ENCODE assay signal across 8 cellular contexts in genomic region chr19:40714519-40715299, GRCh38. TPM values are rescaled to one million over a fixed set of nuclear protein-coding genes. Genes with fewer than 3 reads are reported as not detected.
DNase-seq lines count a peak whose midpoint lies in the region; ATAC-seq, FAIRE-seq and TF ChIP-seq lines count a peak whose summit lies in the region.

No MANE protein-coding gene starts in this region.

- H3K27ac ChIP-seq in A549 (peak overlapping the region; percentile 88 to 93), smooth muscle cell (ENCODE audit: low read depth) (peak overlapping the region; percentile 98)

- peak overlapping the region; percentile 5 for H2AFZ ChIP-seq in smooth muscle cell (ENCODE audit: low read depth)

- POLR2A ChIA-PET in A549 (lab: Yijun Ruan, JAX) (interaction anchor here (1.0 kb wide), 1 partner anchor 24 kb away, joined by 4 read pairs; the partner anchor contains the start of gene NUMBL), activated B cell treated with CpG ODN at 0.5 μM for 24 hours (lab: Charles Lee) (interaction anchor here (1.2 kb wide), 1 partner anchor 64 kb away, joined by 7 read pairs; no protein-coding TSS in a partner anchor)

- peaks cover 16% of the 10 kb centered on the region for H3F3A ChIP-seq in smooth muscle cell (ENCODE audit: low read depth)

- H3K36me3 ChIP-seq in bronchial epithelial cell (ENCODE audit: control insufficient read depth, insufficient read depth, low read length) (peaks cover 6% of the 10 kb centered on the region), smooth muscle cell (ENCODE audit: low read depth) (no peaks in the 10 kb centered on the region)

- no peaks in the 10 kb centered on the region for H3K9me3 Mint-ChIP-seq in activated B cell treated with CpG ODN at 0.5 μM for 24 hours

- no peak for TF ChIP-seq RAD21 in A549 (conservative IDR thresholded peaks at IDR 0.05 in 1 of 2, IDR thresholded peaks at IDR 0.05 in 1 of 2)

- H4K20me1 ChIP-seq in smooth muscle cell (ENCODE audit: low read depth): peaks cover 5% of the 10 kb centered on the region

- H3K79me2 ChIP-seq in smooth muscle cell (ENCODE audit: low read depth): peaks cover 25% of the 10 kb centered on the region

- peak; percentile 85 for FAIRE-seq in A549 (lab: Jason Lieb, UNC)
- FAIRE-seq in bronchial epithelial cell (lab: Jason Lieb, UNC): no peak

- DNase-seq in A549 (ENCODE audit: low read depth in 1 of 2, low spot score in 1 of 2): peak; percentile 97 to 99
- peak; percentile 84 for DNase-seq in NCI-H2196 treated with DMSO at 0.1 percent for 48 hours (lab: John Stamatoyannopoulos, UW; ENCODE audit: unreplicated experiment)
- peak; percentile 90 for DNase-seq in activated B cell treated with CpG ODN at 0.5 μM for 24 hours
- peak; percentile 83 for DNase-seq in bronchial epithelial cell (ENCODE audit: low read depth)
- DNase-seq in inferior parietal cortex (ENCODE audit: extremely low spot score): peak; percentile 93
- DNase-seq in smooth muscle cell (lab: John Stamatoyannopoulos, UW; ENCODE audit: unreplicated experiment): peak; percentile 51

- H3K27me3 Mint-ChIP-seq in activated B cell treated with CpG ODN at 0.5 μM for 24 hours: no peaks in the 10 kb centered on the region

- TF ChIP-seq CTCF in A549 (IDR thresholded peaks at IDR 0.05): no peak
- no peak for TF ChIP-seq CTCF in activated B cell treated with CpG ODN at 0.5 μM for 24 hours (IDR thresholded peaks at IDR 0.05)
- no peak for TF ChIP-seq CTCF in bronchial epithelial cell (IDR thresholded peaks at IDR 0.05; ENCODE audit: insufficient read depth, low read length, severe bottlenecking)
- no peak for TF ChIP-seq CTCF in smooth muscle cell (IDR thresholded peaks at IDR 0.05; ENCODE audit: borderline replicate concordance, insufficient read depth, poor library complexity, severe bottlenecking)

- H3K4me1 ChIP-seq in A549 (peaks cover 25% of the 10 kb centered on the region), smooth muscle cell (ENCODE audit: low read depth) (peaks cover 6% of the 10 kb centered on the region)

- H3K36me3 Mint-ChIP-seq in activated B cell treated with CpG ODN at 0.5 μM for 24 hours (ENCODE audit: low read depth): peaks cover 34% of the 10 kb centered on the region

- ATAC-seq in A549 (peak; percentile 64 to 82), GM18867 (IDR thresholded peaks at IDR 0.05; ENCODE audit: unreplicated experiment) (peak; percentile 64), HG03103 (IDR thresholded peaks at IDR 0.05; ENCODE audit: low read depth, unreplicated experiment) (peak; percentile 60), activated B cell treated with CpG ODN at 0.5 μM for 24 hours (ENCODE audit: low read depth) (peak; percentile 70)

- TF ChIP-seq EP300 in A549 (IDR thresholded peaks at IDR 0.05): no peak

- intact Hi-C loops in activated B cell treated with CpG ODN at 0.5 μM for 24 hours (cut with micrococcal nuclease): loop anchor here (1.0 to 10.0 kb wide), 5 partner anchors 32 to 638 kb away; partner anchors contain the start of genes C19orf47, PLD3 and TGFB1

- H3K27me3 ChIP-seq in bronchial epithelial cell (ENCODE audit: control insufficient read depth, insufficient read depth, low read length) (no peaks in the 10 kb centered on the region), smooth muscle cell (ENCODE audit: low read depth) (no peaks in the 10 kb centered on the region)

- 6% methylated on average over 28 of the region's 31 CpGs for WGBS in A549 (ENCODE audit: missing lambda C conversion rate)
- 8% methylated on average over 27 of the region's 31 CpGs for WGBS in smooth muscle cell (ENCODE audit: low lambda C conversion rate)

- H3K4me3 ChIP-seq in A549: peak overlapping the region; percentile 64
- peak overlapping the region; percentile 40 for H3K4me3 ChIP-seq in bronchial epithelial cell (ENCODE audit: low read depth, low read length)
- H3K4me3 ChIP-seq in smooth muscle cell: peak overlapping the region; percentile 78

- H3K4me1 Mint-ChIP-seq in activated B cell treated with CpG ODN at 0.5 μM for 24 hours: peaks cover 51% of the 10 kb centered on the region

- H3K27ac Mint-ChIP-seq in activated B cell treated with CpG ODN at 0.5 μM for 24 hours: peak overlapping the region; percentile 95

- peak overlapping the region; percentile 90 for H3K4me3 Mint-ChIP-seq in activated B cell treated with CpG ODN at 0.5 μM for 24 hours

- CTCF ChIA-PET in A549 (lab: Yijun Ruan, JAX): interaction anchor here (0.8 to 3.5 kb wide), 4 partner anchors 8 to 105 kb away, joined by 3 to 22 read pairs (median 4); no protein-coding TSS in a partner anchor
- CTCF ChIA-PET in activated B cell treated with CpG ODN at 0.5 μM for 24 hours (lab: Charles Lee): no interaction called here

- H3K9me3 ChIP-seq in A549 (no peaks in the 10 kb centered on the region), smooth muscle cell (replicated peaks; ENCODE audit: low read depth) (no peaks in the 10 kb centered on the region)

- H3K4me2 ChIP-seq in A549 (peak overlapping the region; percentile 95), smooth muscle cell (peak overlapping the region; percentile 85)

- peak overlapping the region; percentile 81 for H3K9ac ChIP-seq in smooth muscle cell (ENCODE audit: low read depth)

- peak; percentile 41; the same call in 1 of the 2 replicates for TF ChIP-seq POLR2A in A549 (IDR thresholded peaks at IDR 0.05; ENCODE audit: low read length)

TF ChIP-seq in A549, 52 proteins besides CTCF, POLR2A, EP300 and RAD21 (continues in another document):
- TF ChIP-seq NR3C1 (IDR thresholded peaks at IDR 0.05) (no peak), MAZ (IDR thresholded peaks at IDR 0.05; ENCODE audit: borderline replicate concordance, low read depth, low read length) (peak; percentile 58; the same call in 1 of the 2 replicates), ZC3H11A (IDR thresholded peaks at IDR 0.05) (no peak), KDM5A (IDR thresholded peaks at IDR 0.05) (no peak), BCL3 (IDR thresholded peaks at IDR 0.05) (0 out of 3 replicates have a peak, but pooled peaks have one; percentile 22), ZNF302 (CRISPR knock-in tag; IDR thresholded peaks at IDR 0.05) (no peak)

RNA-seq across cellular contexts. Expression of gene COQ8B, which starts 2.0 kb away (rescaled TPM):
- polyA plus RNA-seq in A549 (2011; rRNA removed) (43.9 and 47.2 TPM in 2 replicates), A549 (2017; fragmentation: RNase III; extraction: RNeasy Plus Mini Kit Qiagen cat#74134 plus additional on column Dnase treatment) (55.3 to 64.9 TPM (median 63.6 TPM) in 3 replicates), smooth muscle cell (20.7 and 21.2 TPM in 2 replicates)
- 55.5 and 70.2 TPM in 2 replicates for polyA plus RNA-seq in A549 (2012; cell fraction: cytosol; rRNA removed)
- polyA plus RNA-seq in A549 (2012; cell fraction: nucleus; rRNA removed): 158 and 174 TPM in 2 replicates
- 55.3 TPM in 2 replicates for polyA minus RNA-seq in A549 (2011; rRNA and poly(A)+ RNA removed)
- total RNA-seq in activated B cell treated with CpG ODN at 0.5 μM for 24 hours (34.4 and 38.5 TPM in 2 replicates), bronchial epithelial cell (20.0 and 23.9 TPM in 2 replicates), smooth muscle cell (17.7 and 26.0 TPM in 2 replicates)

RNA-seq across cellular contexts. Expression of gene ITPKC, which starts 2.2 kb away (rescaled TPM):
- polyA plus RNA-seq in A549 (2011; rRNA removed) (6.5 and 8.7 TPM in 2 replicates), A549 (2017; fragmentation: RNase III; extraction: RNeasy Plus Mini Kit Qiagen cat#74134 plus additional on column Dnase treatment) (7.9 to 8.6 TPM (median 8.1 TPM) in 3 replicates), smooth muscle cell (25.0 and 31.9 TPM in 2 replicates)
- polyA plus RNA-seq in A549 (2012; cell fraction: cytosol; rRNA removed): 6.6 and 7.7 TPM in 2 replicates
- 10.7 and 10.9 TPM in 2 replicates for polyA plus RNA-seq in A549 (2012; cell fraction: nucleus; rRNA removed)
- 13.8 and 14.2 TPM in 2 replicates for polyA minus RNA-seq in A549 (2011; rRNA and poly(A)+ RNA removed)
- total RNA-seq in activated B cell treated with CpG ODN at 0.5 μM for 24 hours (13.0 and 13.3 TPM in 2 replicates), bronchial epithelial cell (26.9 and 34.7 TPM in 2 replicates), smooth muscle cell (22.0 and 24.1 TPM in 2 replicates)

RNA-seq across cellular contexts. Expression of gene NUMBL, which starts 24.3 kb away (rescaled TPM):
- polyA plus RNA-seq in A549 (2011; rRNA removed): 19.4 and 21.1 TPM in 2 replicates
- polyA plus RNA-seq in A549 (2012; cell fraction: cytosol; rRNA removed): 41.5 and 47.8 TPM in 2 replicates
- 114 and 125 TPM in 2 replicates for polyA plus RNA-seq in A549 (2012; cell fraction: nucleus; rRNA removed)
- polyA plus RNA-seq in A549 (2017; fragmentation: RNase III; extraction: RNeasy Plus Mini Kit Qiagen cat#74134 plus additional on column Dnase treatment): 26.6 to 29.7 TPM (median 28.7 TPM) in 3 replicates
- 13.8 and 13.9 TPM in 2 replicates for polyA minus RNA-seq in A549 (2011; rRNA and poly(A)+ RNA removed)
- total RNA-seq in activated B cell treated with CpG ODN at 0.5 μM for 24 hours: 4.4 and 11.8 TPM in 2 replicates
- total RNA-seq in bronchial epithelial cell: 8.4 and 12.9 TPM in 2 replicates
- total RNA-seq in smooth muscle cell: 30.5 and 53.6 TPM in 2 replicates
- polyA plus RNA-seq in smooth muscle cell: 56.9 and 73.0 TPM in 2 replicates

RNA-seq across cellular contexts. Expression of gene ACTMAP, which starts 35.6 kb away (rescaled TPM):
- polyA plus RNA-seq in A549 (2011; rRNA removed): 7.8 and 11.7 TPM in 2 replicates
- polyA plus RNA-seq in A549 (2012; cell fraction: cytosol; rRNA removed): 13.0 and 16.7 TPM in 2 replicates
- 40.2 and 46.1 TPM in 2 replicates for polyA plus RNA-seq in A549 (2012; cell fraction: nucleus; rRNA removed)
- polyA plus RNA-seq in A549 (2017; fragmentation: RNase III; extraction: RNeasy Plus Mini Kit Qiagen cat#74134 plus additional on column Dnase treatment): 14.1 to 18.5 TPM (median 14.8 TPM) in 3 replicates
- polyA minus RNA-seq in A549 (2011; rRNA and poly(A)+ RNA removed): 13.9 and 15.5 TPM in 2 replicates
- 8.5 and 12.7 TPM in 2 replicates for total RNA-seq in activated B cell treated with CpG ODN at 0.5 μM for 24 hours
- 0.26 TPM in 2 replicates for total RNA-seq in bronchial epithelial cell
- total RNA-seq in smooth muscle cell: 2.0 and 2.9 TPM in 2 replicates
- 8.6 and 8.7 TPM in 2 replicates for polyA plus RNA-seq in smooth muscle cell

RNA-seq across cellular contexts. Expression of gene SNRPA, which starts 36.3 kb away (rescaled TPM):
- polyA plus RNA-seq in A549 (2011; rRNA removed) (235 and 236 TPM in 2 replicates), A549 (2017; fragmentation: RNase III; extraction: RNeasy Plus Mini Kit Qiagen cat#74134 plus additional on column Dnase treatment) (141 to 155 TPM (median 143 TPM) in 3 replicates), smooth muscle cell (87.7 TPM in 2 replicates)
- polyA plus RNA-seq in A549 (2012; cell fraction: cytosol; rRNA removed): 265 and 288 TPM in 2 replicates
- polyA plus RNA-seq in A549 (2012; cell fraction: nucleus; rRNA removed): 267 and 341 TPM in 2 replicates
- 390 and 504 TPM in 2 replicates for polyA minus RNA-seq in A549 (2011; rRNA and poly(A)+ RNA removed)
- total RNA-seq in activated B cell treated with CpG ODN at 0.5 μM for 24 hours (138 TPM in 2 replicates), bronchial epithelial cell (19.5 and 30.3 TPM in 2 replicates), smooth muscle cell (30.3 and 39.3 TPM in 2 replicates)

Comparison
In these comparisons a context has a peak if more than half of its experiments do, and no peak if none do; other contexts are left out.
1. Peak in every context shown above with its lines: DNase-seq, ATAC-seq, H3K4me3 ChIP-seq and H3K27ac ChIP-seq.